ENCODE assay signal across 8 cellular contexts in genomic region chr22:50308597-50308935, GRCh38. TPM values are rescaled to one million over a fixed set of nuclear protein-coding genes. Genes with fewer than 3 reads are reported as not detected.
DNase-seq lines count a peak whose midpoint lies in the region; ATAC-seq, FAIRE-seq and TF ChIP-seq lines count a peak whose summit lies in the region.

No MANE protein-coding gene starts in this region.

- no peak overlapping the region for H3K4me3 ChIP-seq in fibroblast of pulmonary artery (replicated peaks; ENCODE audit: low read depth, low read length)

- H3K4me1 Mint-ChIP-seq in osteocyte (ENCODE audit: unreplicated experiment) = peaks cover 41% of the 10 kb centered on the region

- no peak for ATAC-seq in HG03342 (IDR thresholded peaks at IDR 0.05; ENCODE audit: unreplicated experiment)
- ATAC-seq in GM18909 (IDR thresholded peaks at IDR 0.05; ENCODE audit: poor library complexity, unreplicated experiment) = no peak

- TF ChIP-seq CTCF in RWPE1 (conservative IDR thresholded peaks at IDR 0.05; ENCODE audit: low read depth) (no peak), fibroblast of pulmonary artery (IDR thresholded peaks at IDR 0.05; ENCODE audit: low read length, missing control alignments) (no peak), osteocyte (IDR thresholded peaks at IDR 0.05) (no peak)

- DNase-seq in RWPE1 (ENCODE audit: low spot score) = no peak
- DNase-seq in fibroblast of pulmonary artery (ENCODE audit: low read depth) = peak; percentile 88
- no peak for DNase-seq in osteocyte (ENCODE audit: extremely low spot score, unreplicated experiment)
- DNase-seq in NCI-H524 treated with DMSO at 0.1 percent for 48 hours (lab: John Stamatoyannopoulos, UW) = no peak
- no peak for DNase-seq in NCI-H2196 (lab: John Stamatoyannopoulos, UW; ENCODE audit: unreplicated experiment)

- H3K9me3 Mint-ChIP-seq in osteocyte (ENCODE audit: unreplicated experiment) = no peaks in the 10 kb centered on the region

- no peaks in the 10 kb centered on the region for H3K36me3 Mint-ChIP-seq in osteocyte (ENCODE audit: unreplicated experiment)

- H3K27me3 Mint-ChIP-seq in osteocyte (ENCODE audit: unreplicated experiment) = no peaks in the 10 kb centered on the region

- CTCF ChIA-PET in RWPE1 (lab: Yijun Ruan, JAX) = no interaction called here

- peak; percentile 81 for FAIRE-seq in G401.6 (lab: Jason Lieb, UNC)

- peak overlapping the region; percentile 90 for H3K27ac Mint-ChIP-seq in osteocyte (ENCODE audit: unreplicated experiment)

- H3K4me3 Mint-ChIP-seq in osteocyte (ENCODE audit: unreplicated experiment) = peak overlapping the region; percentile 61

- H3K27ac ChIP-seq in RWPE1 = peak overlapping the region; percentile 100

- POLR2A ChIA-PET in RWPE1 (lab: Yijun Ruan, JAX; ENCODE audit: low non-redundant PET) = no interaction called here

RNA-seq across cellular contexts. Expression of gene PLXNB2, which starts 1.1 kb away (rescaled TPM):
- 347 and 362 TPM in 2 replicates for total RNA-seq in osteocyte

RNA-seq across cellular contexts. Expression of gene DENND6B, which starts 18.2 kb away (rescaled TPM):
- total RNA-seq in osteocyte = 10.4 and 10.8 TPM in 2 replicates

RNA-seq across cellular contexts. Expression of gene PPP6R2, which starts 34.6 kb away (rescaled TPM):
- total RNA-seq in osteocyte = 62.4 and 62.6 TPM in 2 replicates

RNA-seq across cellular contexts. Expression of gene MAPK11, which starts 38.4 kb away (rescaled TPM):
- total RNA-seq in osteocyte = 6.4 and 6.9 TPM in 2 replicates

RNA-seq across cellular contexts. Expression of gene MAPK12, which starts 47.1 kb away (rescaled TPM):
- 24.8 and 27.3 TPM in 2 replicates for total RNA-seq in osteocyte
